8 cellular contexts compared by ENCODE assay signal in the genomic region with DNA sequence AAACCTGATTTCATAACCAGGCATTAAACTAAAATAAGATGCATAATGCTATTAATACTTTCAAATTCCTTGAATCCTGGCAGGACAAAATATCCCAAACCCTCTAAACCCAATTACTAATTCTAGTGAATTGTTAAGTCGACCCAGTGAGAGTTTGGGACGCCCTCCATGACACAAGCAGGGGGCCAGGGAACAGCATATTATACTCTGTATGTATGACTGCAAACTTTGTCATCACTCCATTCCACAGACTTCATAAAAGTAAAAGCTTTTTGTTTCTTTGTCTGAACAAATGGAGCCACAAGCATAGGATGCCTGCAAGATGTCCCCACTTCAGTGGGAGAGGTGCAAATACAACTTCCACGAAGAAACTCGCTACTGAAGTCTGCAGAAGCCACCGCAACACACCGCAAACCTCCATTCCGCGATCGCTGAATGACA. TPM values are rescaled to one million over a fixed set of nuclear protein-coding genes. Genes with fewer than 3 reads are reported as not detected.
DNase-seq lines count a peak whose midpoint lies in the region; ATAC-seq and TF ChIP-seq lines count a peak whose summit lies in the region.

No MANE protein-coding gene starts in this region.

- no peak for TF ChIP-seq CTCF in kidney epithelial cell (IDR thresholded peaks at IDR 0.05; ENCODE audit: insufficient read depth, low read length, poor library complexity, severe bottlenecking)

- H3K4me1 Mint-ChIP-seq in activated naive CD4-positive, alpha-beta T cell treated with anti-CD3 and anti-CD28 coated beads, Interleukin-2, amount 50 U/mL, for 24 hours: peaks cover 47% of the 10 kb centered on the region
- peaks cover 53% of the 10 kb centered on the region for H3K4me1 Mint-ChIP-seq in stimulated activated memory B cell treated with anti-CD40 and anti-IgM and Interleukin-4, amounts not matched to agents 10 μg/mL and 1 μg/mL and 100 μg/mL, for 72 hours

- H3K4me3 ChIP-seq in kidney epithelial cell (ENCODE audit: low read depth, low read length): peak overlapping the region; percentile 94

- H3K9me3 Mint-ChIP-seq in activated naive CD4-positive, alpha-beta T cell treated with anti-CD3 and anti-CD28 coated beads, Interleukin-2, amount 50 U/mL, for 24 hours: no peaks in the 10 kb centered on the region
- H3K9me3 Mint-ChIP-seq in stimulated activated memory B cell treated with anti-CD40 and anti-IgM and Interleukin-4, amounts not matched to agents 10 μg/mL and 1 μg/mL and 100 μg/mL, for 72 hours: no peaks in the 10 kb centered on the region

- no peaks in the 10 kb centered on the region for H3K27me3 ChIP-seq in kidney epithelial cell (ENCODE audit: control insufficient read depth, insufficient read depth, low read length)

- no peaks in the 10 kb centered on the region for H3K27me3 Mint-ChIP-seq in activated naive CD4-positive, alpha-beta T cell treated with anti-CD3 and anti-CD28 coated beads, Interleukin-2, amount 50 U/mL, for 24 hours
- no peaks in the 10 kb centered on the region for H3K27me3 Mint-ChIP-seq in stimulated activated memory B cell treated with anti-CD40 and anti-IgM and Interleukin-4, amounts not matched to agents 10 μg/mL and 1 μg/mL and 100 μg/mL, for 72 hours

- peak overlapping the region; percentile 99 for H3K27ac Mint-ChIP-seq in activated naive CD4-positive, alpha-beta T cell treated with anti-CD3 and anti-CD28 coated beads, Interleukin-2, amount 50 U/mL, for 24 hours
- peak overlapping the region; percentile 98 for H3K27ac Mint-ChIP-seq in stimulated activated memory B cell treated with anti-CD40 and anti-IgM and Interleukin-4, amounts not matched to agents 10 μg/mL and 1 μg/mL and 100 μg/mL, for 72 hours

- ATAC-seq in stimulated activated memory B cell treated with anti-CD40 and anti-IgM and Interleukin-4, amounts not matched to agents 10 μg/mL and 1 μg/mL and 100 μg/mL, for 72 hours: no peak
- no peak for ATAC-seq in HG03432 (IDR thresholded peaks at IDR 0.05; ENCODE audit: unreplicated experiment)

- H3K36me3 ChIP-seq in kidney epithelial cell (ENCODE audit: control insufficient read depth, insufficient read depth, low read length): no peaks in the 10 kb centered on the region

- H3K36me3 Mint-ChIP-seq in activated naive CD4-positive, alpha-beta T cell treated with anti-CD3 and anti-CD28 coated beads, Interleukin-2, amount 50 U/mL, for 24 hours: no peaks in the 10 kb centered on the region
- H3K36me3 Mint-ChIP-seq in stimulated activated memory B cell treated with anti-CD40 and anti-IgM and Interleukin-4, amounts not matched to agents 10 μg/mL and 1 μg/mL and 100 μg/mL, for 72 hours: no peaks in the 10 kb centered on the region

- DNase-seq in activated effector memory CD4-positive, alpha-beta T cell treated with anti-CD3 and anti-CD28 coated beads, Interleukin-2, amount 50 U/mL, for 16 hours: peak; percentile 84
- no peak for DNase-seq in activated effector memory CD4-positive, alpha-beta T cell treated with Interleukin-2 at 50 U/mL for 16 hours
- DNase-seq in kidney epithelial cell (ENCODE audit: low read depth) (no peak), NCI-H2196 treated with DMSO at 0.1 percent for 48 hours (lab: John Stamatoyannopoulos, UW; ENCODE audit: unreplicated experiment) (no peak), Ammon's horn (ENCODE audit: low spot score) (no peak)

- peak overlapping the region; percentile 97 for H3K4me3 Mint-ChIP-seq in activated naive CD4-positive, alpha-beta T cell treated with anti-CD3 and anti-CD28 coated beads, Interleukin-2, amount 50 U/mL, for 24 hours
- H3K4me3 Mint-ChIP-seq in stimulated activated memory B cell treated with anti-CD40 and anti-IgM and Interleukin-4, amounts not matched to agents 10 μg/mL and 1 μg/mL and 100 μg/mL, for 72 hours: peak overlapping the region; percentile 93

RNA-seq across cellular contexts. Expression of a gene that starts 1.2 kb away (rescaled TPM):
- 97.1 and 100.0 TPM in 2 replicates for total RNA-seq in kidney epithelial cell
